In genomic region chr16:56603589-56603988, GRCh38 we compare ENCODE assay signal across 7 cellular contexts. TPM values are rescaled to one million over a fixed set of nuclear protein-coding genes. Genes with fewer than 3 reads are reported as not detected.
DNase-seq lines count a peak whose midpoint lies in the region; ATAC-seq, FAIRE-seq and TF ChIP-seq lines count a peak whose summit lies in the region.

No MANE protein-coding gene starts in this region.

- CTCF ChIA-PET in WTC11 (lab: Charles Lee): interaction anchor here (0.6 to 2.0 kb wide), 21 partner anchors 9 to 105 kb away, joined by 3 to 39 read pairs (median 5); partner anchors contain the start of genes MT1A, MT1E and MT1X

- H3K36me3 Mint-ChIP-seq in WTC11: no peaks in the 10 kb centered on the region
- no peaks in the 10 kb centered on the region for H3K36me3 Mint-ChIP-seq in natural killer cell treated with Interleukin-12 subunit alpha and Interleukin-12 subunit beta and Interleukin-15 and Interleukin-18, amount 100 ng/mL, for 72 hours

- POLR2A ChIA-PET in WTC11 (lab: Charles Lee): interaction anchor here (0.5 kb wide), 2 partner anchors 50 to 54 kb away, joined by 3 read pairs; no protein-coding TSS in a partner anchor

- peak; percentile 61 for ATAC-seq in WTC11
- no peak for ATAC-seq in HG02763 (IDR thresholded peaks at IDR 0.05; ENCODE audit: unreplicated experiment)
- no peak for ATAC-seq in natural killer cell treated with Interleukin-12 subunit alpha and Interleukin-12 subunit beta and Interleukin-15 and Interleukin-18, amount 100 ng/mL, for 72 hours

- no peak overlapping the region for H3K4me3 Mint-ChIP-seq in WTC11
- H3K4me3 Mint-ChIP-seq in natural killer cell treated with Interleukin-12 subunit alpha and Interleukin-12 subunit beta and Interleukin-15 and Interleukin-18, amount 100 ng/mL, for 72 hours: no peak overlapping the region

- peak; percentile 48 for FAIRE-seq in HTR-8/SVneo (lab: Jason Lieb, UNC)

- no peak for TF ChIP-seq CTCF in WTC11 (IDR thresholded peaks at IDR 0.05)

- no peaks in the 10 kb centered on the region for H3K9me3 Mint-ChIP-seq in WTC11
- no peaks in the 10 kb centered on the region for H3K9me3 Mint-ChIP-seq in natural killer cell treated with Interleukin-12 subunit alpha and Interleukin-12 subunit beta and Interleukin-15 and Interleukin-18, amount 100 ng/mL, for 72 hours

- peak; percentile 79 for DNase-seq in DMS53 (lab: John Stamatoyannopoulos, UW)
- DNase-seq in HTR-8/SVneo (ENCODE audit: insufficient read length, low spot score): no peak
- peak; percentile 56 for DNase-seq in WTC11 (ENCODE audit: low spot score)
- DNase-seq in inferior parietal cortex (ENCODE audit: extremely low spot score): peak; percentile 57
- no peak for DNase-seq in germinal center (ENCODE audit: low spot score)
- DNase-seq in natural killer cell treated with Interleukin-12 subunit alpha and Interleukin-12 subunit beta and Interleukin-15 and Interleukin-18, amount 100 ng/mL, for 72 hours (ENCODE audit: low spot score): no peak

- peaks cover 36% of the 10 kb centered on the region for H3K27me3 Mint-ChIP-seq in WTC11 (ENCODE audit: low read depth)
- H3K27me3 Mint-ChIP-seq in natural killer cell treated with Interleukin-12 subunit alpha and Interleukin-12 subunit beta and Interleukin-15 and Interleukin-18, amount 100 ng/mL, for 72 hours: peaks cover 6 to 15% of the 10 kb centered on the region in 2 donors

- H3K27ac Mint-ChIP-seq in WTC11: no peak overlapping the region
- no peak overlapping the region for H3K27ac Mint-ChIP-seq in natural killer cell treated with Interleukin-12 subunit alpha and Interleukin-12 subunit beta and Interleukin-15 and Interleukin-18, amount 100 ng/mL, for 72 hours

- H3K4me1 Mint-ChIP-seq in WTC11: peaks cover 17% of the 10 kb centered on the region
- H3K4me1 Mint-ChIP-seq in natural killer cell treated with Interleukin-12 subunit alpha and Interleukin-12 subunit beta and Interleukin-15 and Interleukin-18, amount 100 ng/mL, for 72 hours (ENCODE audit: low read depth in 2 of 2): peaks cover 27 to 34% of the 10 kb centered on the region in 2 donors

TF ChIP-seq in WTC11, 78 proteins besides CTCF, POLR2A, EP300 and RAD21:
- TF ChIP-seq GABPB1 (CRISPR knock-in tag; IDR thresholded peaks at IDR 0.05) (peak; percentile 51; the same call in 1 of the 2 replicates), ERG (CRISPR knock-in tag; IDR thresholded peaks at IDR 0.05) (no peak)

RNA-seq across cellular contexts. Expression of gene MT2A, which starts 4.8 kb away (rescaled TPM):
- total RNA-seq in WTC11 (2021): 139 to 173 TPM (median 149 TPM) in 3 replicates
- total RNA-seq in natural killer cell treated with Interleukin-12 subunit alpha and Interleukin-12 subunit beta and Interleukin-15 and Interleukin-18, amount 100 ng/mL, for 72 hours: 1,000 to 10,000 TPM in 1 of 2 donors, 100 to 1,000 TPM in 1; 549 to 1,013 TPM

RNA-seq across cellular contexts. Expression of gene MT3, which starts 14.3 kb away (rescaled TPM):
- total RNA-seq in WTC11 (2021): 0.71 to 1.2 TPM (median 0.77 TPM) in 3 replicates
- total RNA-seq in natural killer cell treated with Interleukin-12 subunit alpha and Interleukin-12 subunit beta and Interleukin-15 and Interleukin-18, amount 100 ng/mL, for 72 hours: 1 to 10 TPM in 1 of 2 donors, under 1 TPM in 1; 0.70 to 4.2 TPM

RNA-seq across cellular contexts. Expression of gene MT1E, which starts 22.0 kb away (rescaled TPM):
- 92.7 to 114 TPM (median 103 TPM) in 3 replicates for total RNA-seq in WTC11 (2021)
- total RNA-seq in natural killer cell treated with Interleukin-12 subunit alpha and Interleukin-12 subunit beta and Interleukin-15 and Interleukin-18, amount 100 ng/mL, for 72 hours: 100 to 1,000 TPM in 1 of 2 donors, 10 to 100 TPM in 1; 58.5 to 148 TPM

RNA-seq across cellular contexts. Expression of gene MT1M, which starts 28.9 kb away (rescaled TPM):
- total RNA-seq in WTC11 (2021): 4.5 to 4.8 TPM (median 4.7 TPM) in 3 replicates
- total RNA-seq in natural killer cell treated with Interleukin-12 subunit alpha and Interleukin-12 subunit beta and Interleukin-15 and Interleukin-18, amount 100 ng/mL, for 72 hours: under 1 TPM in 1 of 2 donors, not detected in 1; 0.36 TPM

RNA-seq across cellular contexts. Expression of gene MT1A, which starts 34.9 kb away (rescaled TPM):
- total RNA-seq in WTC11 (2021): 0.94 to 2.8 TPM in 2 of 3 replicates, not detected in the other
- 10 to 100 TPM in 1 of 2 donors, 1 to 10 TPM in 1; 6.3 to 22.4 TPM for total RNA-seq in natural killer cell treated with Interleukin-12 subunit alpha and Interleukin-12 subunit beta and Interleukin-15 and Interleukin-18, amount 100 ng/mL, for 72 hours

Comparison
In these comparisons a context has a peak if more than half of its experiments do, and no peak if none do; other contexts are left out.
1. DNase-seq: peak in DMS53 (single experiment), WTC11 (single experiment) and inferior parietal cortex (single experiment); none in HTR-8/SVneo (single experiment), germinal center (single experiment) and natural killer cell treated with Interleukin-12 subunit alpha and Interleukin-12 subunit beta and Interleukin-15 and Interleukin-18, amount 100 ng/mL, for 72 hours (single experiment).